Comparison of ENCODE assay signal across 10 cellular contexts in the genomic region with DNA sequence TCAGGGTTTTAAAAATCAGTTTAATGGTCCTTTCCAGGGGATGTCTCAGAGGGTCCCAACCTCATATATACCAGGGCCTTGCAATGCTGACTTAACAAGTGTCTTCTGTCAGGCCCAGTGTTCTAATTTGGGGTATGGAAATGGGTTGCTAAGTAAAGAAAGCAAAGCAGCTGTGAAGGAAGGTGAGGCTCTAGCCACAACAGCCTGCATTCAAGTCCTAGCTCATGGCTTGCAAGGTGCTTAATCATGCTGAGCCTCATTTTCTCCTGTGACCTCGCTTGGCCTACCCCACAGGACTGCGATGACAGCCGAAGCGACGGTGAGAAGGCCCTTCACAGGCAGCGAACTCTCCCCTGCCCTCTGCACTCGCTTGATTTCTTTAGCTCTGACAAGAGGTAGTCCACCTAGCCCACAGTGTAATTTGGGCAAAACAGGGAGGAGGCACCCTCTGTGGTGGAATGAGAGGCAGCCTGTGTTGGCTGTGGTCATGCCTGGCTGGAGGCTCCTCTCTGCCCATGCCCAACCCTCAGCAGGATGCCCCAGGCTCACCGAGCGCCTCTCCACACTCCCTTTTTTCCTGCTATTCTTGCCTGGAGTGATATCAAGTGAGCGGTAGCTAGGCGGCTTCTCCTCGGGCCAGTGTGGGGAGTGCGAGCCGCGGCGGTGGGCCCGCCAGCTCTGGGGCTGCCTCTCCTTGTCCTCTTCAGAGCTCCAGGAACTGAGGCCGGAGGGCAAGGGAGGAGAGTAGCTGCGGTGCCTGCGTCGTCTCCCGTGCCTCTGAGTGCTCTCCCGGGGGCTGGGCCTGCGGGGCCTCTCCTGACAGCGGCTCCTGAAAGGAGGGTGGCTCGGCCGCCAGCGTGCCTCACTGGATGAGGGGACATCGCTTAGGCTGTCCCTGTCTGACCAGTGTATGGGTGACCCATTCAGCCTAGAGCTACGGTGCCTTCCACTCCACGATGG. TPM values are rescaled to one million over a fixed set of nuclear protein-coding genes. Genes with fewer than 3 reads are reported as not detected.
DNase-seq lines count a peak whose midpoint lies in the region; ATAC-seq and TF ChIP-seq lines count a peak whose summit lies in the region.
"Had no signal": no experiment of that assay in that cellular context is flagged by ENCODE, and none has a peak within 500 bp of the region (broad histone marks: within the 10 kb centered on the region; RNA-seq: fewer than 3 reads in every experiment).

No MANE protein-coding gene starts in this region.

- H3K27me3 Mint-ChIP-seq in memory B cell (no peaks in the 10 kb centered on the region), natural killer cell (ENCODE audit: low read depth in 2 of 2) (peaks cover 5 to 15% of the 10 kb centered on the region in 2 donors)

- peaks cover 46% of the 10 kb centered on the region for H3K4me1 Mint-ChIP-seq in memory B cell
- H3K4me1 Mint-ChIP-seq in natural killer cell = peaks cover 0 to 16% of the 10 kb centered on the region in 2 donors

- no peak for TF ChIP-seq CTCF in natural killer cell (IDR thresholded peaks at IDR 0.05)

- H3K36me3 Mint-ChIP-seq in memory B cell (peaks cover 4% of the 10 kb centered on the region), natural killer cell (no peaks in the 10 kb centered on the region)

- H3K9me3 Mint-ChIP-seq in memory B cell (no peaks in the 10 kb centered on the region), natural killer cell (no peaks in the 10 kb centered on the region)

- DNase-seq in memory B cell (ENCODE audit: low spot score in 2 of 2) (no peak), NCI-H2029 treated with DMSO at 0.1 percent for 48 hours (lab: John Stamatoyannopoulos, UW) (no peak), SW 1271 (lab: John Stamatoyannopoulos, UW) (no peak), natural killer cell (no peak), COLO668 (lab: John Stamatoyannopoulos, UW; ENCODE audit: unreplicated experiment) (no peak)
- DNase-seq: effector CD8-positive, alpha-beta T cell; occipital lobe had no signal

- peak; percentile 67 for ATAC-seq in GM18517 (IDR thresholded peaks at IDR 0.05; ENCODE audit: unreplicated experiment)
- ATAC-seq in GM21717 (IDR thresholded peaks at IDR 0.05; ENCODE audit: unreplicated experiment) = peak; percentile 48
- ATAC-seq in HG03432 (IDR thresholded peaks at IDR 0.05; ENCODE audit: unreplicated experiment) = peak; percentile 69
- ATAC-seq in memory B cell (ENCODE audit: low read depth) = peak; percentile 47
- ATAC-seq in natural killer cell = no peak

- intact Hi-C loops in natural killer cell (cut with micrococcal nuclease) = loop anchor here (10.0 kb wide), 1 partner anchor 448 kb away; a partner anchor contains a TSS

- H3K27ac Mint-ChIP-seq in memory B cell (peak overlapping the region; percentile 76), natural killer cell (no peak overlapping the region)

- H3K4me3 Mint-ChIP-seq in memory B cell = peak overlapping the region; percentile 24
- H3K4me3 Mint-ChIP-seq in natural killer cell = no peak overlapping the region

RNA-seq across cellular contexts. Expression of a gene that starts 29.2 kb away (rescaled TPM):
- under 1 TPM in 1 of 3 donors, not detected in 2; 0.28 TPM for total RNA-seq in natural killer cell
- total RNA-seq: occipital lobe had no signal

Comparison
In these comparisons a context has a peak if more than half of its experiments do, and no peak if none do; other contexts are left out.
1. ATAC-seq: peak in GM18517 (single experiment), GM21717 (single experiment), HG03432 (single experiment) and memory B cell (single experiment); none in natural killer cell (0 of 3).